32 cellular contexts compared by ENCODE assay signal in genomic region chr10:83585686-83586085, GRCh38.
"Had no signal": no experiment of that assay in that cellular context is flagged by ENCODE, and none has a peak within 500 bp of the region (broad histone marks: within the 10 kb centered on the region; RNA-seq: fewer than 3 reads in every experiment).

No MANE protein-coding gene starts in this region.

- FAIRE-seq: islet of Langerhans, kidney had no signal

- H3K27me3 ChIP-seq: neural progenitor cell, neutrophil, right atrium auricular region, right lobe of liver, stomach, testis, thyroid gland, transverse colon, upper lobe of left lung, vagina had no signal

- ATAC-seq: left lobe of liver; lower lobe of right lung; natural killer cell; psoas muscle; right lobe of liver; stimulated activated naive B cell treated with anti-CD40 and anti-IgM and Interleukin-4, amounts not matched to agents 10 μg/mL and 1 μg/mL and 100 μg/mL, for 72 hours; stimulated activated naive CD8-positive, alpha-beta T cell treated with anti-CD3 and anti-CD28 coated beads, Interleukin-15, Interleukin-2, amounts not matched to agents 100 U/mL and 50 U/mL, for 24 hours had no signal

- H3K9me3 Mint-ChIP-seq: nephron progenitor cell; neural progenitor cell; stimulated activated naive B cell treated with anti-CD40 and anti-IgM and Interleukin-4, amounts not matched to agents 10 μg/mL and 1 μg/mL and 100 μg/mL, for 72 hours had no signal

- H3K4me3 ChIP-seq: lower lobe of right lung, neural progenitor cell, psoas muscle, right atrium auricular region, right lobe of liver, stomach, testis, thyroid gland, transverse colon, upper lobe of left lung, vagina had no signal

- H3K27me3 Mint-ChIP-seq: naive B cell; stimulated activated naive B cell treated with anti-CD40 and anti-IgM and Interleukin-4, amounts not matched to agents 10 μg/mL and 1 μg/mL and 100 μg/mL, for 72 hours had no signal

- H3K4me1 ChIP-seq: lower lobe of right lung, neural progenitor cell, parathyroid adenoma, psoas muscle, right atrium auricular region, right lobe of liver, stomach, testis, thyroid gland, transverse colon, upper lobe of left lung, vagina had no signal

- H2AFZ ChIP-seq: neural progenitor cell, parathyroid adenoma had no signal

- H3K4me1 Mint-ChIP-seq: immature natural killer cell; mesothelial cell of epicardium; naive B cell; natural killer cell; nephron progenitor cell; neural progenitor cell; stimulated activated naive B cell treated with anti-CD40 and anti-IgM and Interleukin-4, amounts not matched to agents 10 μg/mL and 1 μg/mL and 100 μg/mL, for 72 hours had no signal

- DNase-seq: hypothalamus; immature natural killer cell; kidney; left cardiac atrium; lower lobe of right lung; mammary epithelial cell; mesendoderm; naive B cell; natural killer cell; nephron progenitor cell; occipital lobe; psoas muscle; right lobe of liver; stimulated activated CD4-positive, alpha-beta T cell treated with anti-CD3 and anti-CD28 coated beads, Interleukin-12 subunit alpha, Interleukin-12 subunit beta, amount 100 ng/mL, for 4 hours; stimulated activated CD4-positive, alpha-beta T cell treated with anti-CD3 and anti-CD28 coated beads, Interleukin-15, amount 100 ng/mL, for 24 hours; stimulated activated CD4-positive, alpha-beta T cell treated with anti-CD3 and anti-CD28 coated beads, Interleukin-2, amount 100 ng/mL, for 24 hours; stimulated activated CD4-positive, alpha-beta T cell treated with anti-CD3 and anti-CD28 coated beads, Interleukin-4, amount 100 ng/mL, for 1 hour; stimulated activated naive B cell treated with anti-CD40 and anti-IgM and Interleukin-4, amounts not matched to agents 10 μg/mL and 1 μg/mL and 100 μg/mL, for 72 hours; stimulated activated naive CD8-positive, alpha-beta T cell treated with anti-CD3 and anti-CD28 coated beads, Interleukin-15, Interleukin-2, amounts not matched to agents 100 U/mL and 50 U/mL, for 24 hours; stomach; testis; thyroid gland; transverse colon; upper lobe of left lung had no signal

- H3K9ac ChIP-seq: neural progenitor cell, parathyroid adenoma had no signal

- H3K4me2 ChIP-seq: neural progenitor cell had no signal

- H3K9me3 ChIP-seq: lower lobe of right lung, neutrophil, right atrium auricular region, right lobe of liver, stomach, testis, thyroid gland, transverse colon, upper lobe of left lung, vagina had no signal

- H3K4me3 Mint-ChIP-seq: immature natural killer cell; mesothelial cell of epicardium; natural killer cell; nephron progenitor cell; neural progenitor cell; stimulated activated naive B cell treated with anti-CD40 and anti-IgM and Interleukin-4, amounts not matched to agents 10 μg/mL and 1 μg/mL and 100 μg/mL, for 72 hours had no signal

- H3K36me3 ChIP-seq: lower lobe of right lung, neural progenitor cell, neutrophil, right atrium auricular region, right lobe of liver, stomach, thyroid gland, transverse colon, upper lobe of left lung, vagina had no signal

- H3K27ac Mint-ChIP-seq: immature natural killer cell; mesothelial cell of epicardium; naive B cell; natural killer cell; nephron progenitor cell; neural progenitor cell; stimulated activated naive B cell treated with anti-CD40 and anti-IgM and Interleukin-4, amounts not matched to agents 10 μg/mL and 1 μg/mL and 100 μg/mL, for 72 hours had no signal

- H3K79me2 ChIP-seq: parathyroid adenoma had no signal

- H3K27ac ChIP-seq: lower lobe of right lung, neural progenitor cell, neutrophil, parathyroid adenoma, psoas muscle, right atrium auricular region, right lobe of liver, stomach, testis, thyroid gland, transverse colon, upper lobe of left lung, vagina had no signal

- H3K36me3 Mint-ChIP-seq: immature natural killer cell; mesothelial cell of epicardium; naive B cell; natural killer cell; neural progenitor cell; stimulated activated naive B cell treated with anti-CD40 and anti-IgM and Interleukin-4, amounts not matched to agents 10 μg/mL and 1 μg/mL and 100 μg/mL, for 72 hours had no signal
